16 cellular contexts compared by ENCODE assay signal in genomic region chr3:66073464-66074141, GRCh38. TPM values are rescaled to one million over a fixed set of nuclear protein-coding genes. Genes with fewer than 3 reads are reported as not detected.
"Had no signal": no experiment of that assay in that cellular context is flagged by ENCODE, and none has a peak within 500 bp of the region (broad histone marks: within the 10 kb centered on the region; RNA-seq: fewer than 3 reads in every experiment).

No MANE protein-coding gene starts in this region.

- H3K27me3 ChIP-seq: dorsolateral prefrontal cortex, thyroid gland had no signal

- H3K4me1 Mint-ChIP-seq: activated CD4-positive, alpha-beta T cell treated with anti-CD3 and anti-CD28 coated beads for 36 hours; memory B cell; naive thymus-derived CD4-positive, alpha-beta T cell had no signal

- H3K9me3 Mint-ChIP-seq: activated T-helper 1 cell treated with anti-CD3 and anti-CD28 coated beads, Interleukin-12 subunit alpha, Interleukin-12 subunit beta, Interleukin-2, Interleukin-4 antibody, amounts not matched to agents 30 ng/mL and 10 ng/mL and 1 ng/mL, durations not matched to agents 14 hours and 24 hours and 36 hours had no signal

- DNase-seq: activated CD4-positive, alpha-beta T cell treated with anti-CD3 and anti-CD28 coated beads for 36 hours; activated CD4-positive, alpha-beta T cell treated with anti-CD3 and anti-CD28 coated beads, Interleukin-2, amount 50 U/mL, for 48 hours; activated gamma-delta T cell treated with Interleukin-2 at 50 U/mL for 16 hours; amygdala; dorsolateral prefrontal cortex; foreskin fibroblast; hippocampal formation; left ventricle myocardium superior; naive thymus-derived CD4-positive, alpha-beta T cell; stimulated activated CD8-positive, alpha-beta memory T cell treated with anti-CD3 and anti-CD28 coated beads, Interleukin-4, amount 100 ng/mL, for 48 hours; stimulated activated naive CD4-positive, alpha-beta T cell; thyroid gland had no signal

- H3K4me3 Mint-ChIP-seq: activated CD4-positive, alpha-beta T cell treated with anti-CD3 and anti-CD28 coated beads for 36 hours; activated naive CD8-positive, alpha-beta T cell; activated T-helper 1 cell treated with anti-CD3 and anti-CD28 coated beads, Interleukin-12 subunit alpha, Interleukin-12 subunit beta, Interleukin-2, Interleukin-4 antibody, amounts not matched to agents 30 ng/mL and 10 ng/mL and 1 ng/mL, durations not matched to agents 14 hours and 24 hours and 36 hours; memory B cell; naive thymus-derived CD4-positive, alpha-beta T cell had no signal

- H3K36me3 ChIP-seq: thyroid gland had no signal

- ATAC-seq: activated CD4-positive, alpha-beta T cell treated with anti-CD3 and anti-CD28 coated beads for 36 hours; left ventricle myocardium superior; naive thymus-derived CD4-positive, alpha-beta T cell had no signal

- H3K4me3 ChIP-seq: dorsolateral prefrontal cortex, thyroid gland had no signal

- H3K27ac ChIP-seq: dorsolateral prefrontal cortex, thyroid gland had no signal

- H3K9me3 ChIP-seq: thyroid gland had no signal

- H3K27ac Mint-ChIP-seq: activated CD4-positive, alpha-beta T cell treated with anti-CD3 and anti-CD28 coated beads for 36 hours; activated naive CD8-positive, alpha-beta T cell; activated T-helper 1 cell treated with anti-CD3 and anti-CD28 coated beads, Interleukin-12 subunit alpha, Interleukin-12 subunit beta, Interleukin-2, Interleukin-4 antibody, amounts not matched to agents 30 ng/mL and 10 ng/mL and 1 ng/mL, durations not matched to agents 14 hours and 24 hours and 36 hours; memory B cell; naive thymus-derived CD4-positive, alpha-beta T cell had no signal

RNA-seq across cellular contexts. Expression of gene MAGI1, which starts 34.9 kb away (rescaled TPM):
- total RNA-seq: mononuclear cell had no signal
- polyA plus RNA-seq: naive thymus-derived CD4-positive, alpha-beta T cell had no signal
